8 cellular contexts compared by ENCODE assay signal in genomic region chr11:1308745-1309497, GRCh38. TPM values are rescaled to one million over a fixed set of nuclear protein-coding genes. Genes with fewer than 3 reads are reported as not detected.
DNase-seq lines count a peak whose midpoint lies in the region; ATAC-seq, FAIRE-seq and TF ChIP-seq lines count a peak whose summit lies in the region.

No MANE protein-coding gene starts in this region.

- peaks cover 50% of the 10 kb centered on the region for H4K20me1 ChIP-seq in astrocyte (ENCODE audit: insufficient read depth, low read length)

- peaks cover 23% of the 10 kb centered on the region for H3K36me3 Mint-ChIP-seq in CD8-positive, alpha-beta T cell
- no peaks in the 10 kb centered on the region for H3K36me3 Mint-ChIP-seq in astrocyte (ENCODE audit: low read depth, unreplicated experiment)

- no peak for TF ChIP-seq CTCF in CD8-positive, alpha-beta T cell (IDR thresholded peaks at IDR 0.05)
- no peak for TF ChIP-seq CTCF in astrocyte (IDR thresholded peaks at IDR 0.05; ENCODE audit: insufficient read depth, low read depth, low read length)
- TF ChIP-seq CTCF in kidney (IDR thresholded peaks at IDR 0.05; ENCODE audit: borderline replicate concordance, extremely low read depth, insufficient read depth) = no peak
- no peak for TF ChIP-seq CTCF in suprapubic skin (IDR thresholded peaks at IDR 0.05)

- H3K9me3 Mint-ChIP-seq in CD8-positive, alpha-beta T cell = peaks cover 7% of the 10 kb centered on the region
- H3K9me3 Mint-ChIP-seq in astrocyte (ENCODE audit: unreplicated experiment) = peaks cover 19% of the 10 kb centered on the region

- no peak for ATAC-seq in CD8-positive, alpha-beta T cell
- peak; percentile 3 for ATAC-seq in GM19468 (IDR thresholded peaks at IDR 0.05; ENCODE audit: extremely low read depth, unreplicated experiment)
- peak; percentile 2 for ATAC-seq in HG03521 (IDR thresholded peaks at IDR 0.05; ENCODE audit: unreplicated experiment)

- H3K36me3 ChIP-seq in CD8-positive, alpha-beta T cell (ENCODE audit: insufficient read depth, low read length) = no peaks in the 10 kb centered on the region
- H3K36me3 ChIP-seq in astrocyte (ENCODE audit: insufficient read depth, low read length) (no peaks in the 10 kb centered on the region), kidney (ENCODE audit: control insufficient read depth in 1 of 2, insufficient read depth in 2 of 2, low read length in 2 of 2) (peaks cover 0 to 3% of the 10 kb centered on the region in 2 donors), suprapubic skin (peaks cover 2% of the 10 kb centered on the region)

- H3K4me1 ChIP-seq in CD8-positive, alpha-beta T cell (ENCODE audit: insufficient read depth, low read length) = peaks cover 49% of the 10 kb centered on the region
- H3K4me1 ChIP-seq in astrocyte (ENCODE audit: insufficient read depth, low read length) = peaks cover 15% of the 10 kb centered on the region
- H3K4me1 ChIP-seq in kidney (ENCODE audit: control insufficient read depth in 1 of 2, insufficient read depth in 1 of 2, low read depth in 1 of 2, low read length in 2 of 2) = peaks cover 23 to 45% of the 10 kb centered on the region in 2 donors
- H3K4me1 ChIP-seq in suprapubic skin = peaks cover 56% of the 10 kb centered on the region

- no peak for FAIRE-seq in astrocyte (lab: Jason Lieb, UNC)
- no peak for FAIRE-seq in kidney (lab: Jason Lieb, UNC)
- FAIRE-seq in GM19239 (lab: Jason Lieb, UNC) = no peak

- H3K27me3 ChIP-seq in CD8-positive, alpha-beta T cell (ENCODE audit: insufficient read depth, low read length) = no peaks in the 10 kb centered on the region
- H3K27me3 ChIP-seq in astrocyte (ENCODE audit: insufficient read depth, low read length) = peaks cover 3% of the 10 kb centered on the region
- H3K27me3 ChIP-seq in suprapubic skin = no peaks in the 10 kb centered on the region

- H3K4me2 ChIP-seq in astrocyte (ENCODE audit: low read length) = peak overlapping the region; percentile 98

- H3K27me3 Mint-ChIP-seq in CD8-positive, alpha-beta T cell (ENCODE audit: low read depth) = no peaks in the 10 kb centered on the region
- no peaks in the 10 kb centered on the region for H3K27me3 Mint-ChIP-seq in astrocyte (ENCODE audit: low read depth, unreplicated experiment)

- TF ChIP-seq POLR2A in suprapubic skin (IDR thresholded peaks at IDR 0.05) = no peak

- H3K9ac ChIP-seq in astrocyte (ENCODE audit: low read length) (peak overlapping the region; percentile 90), kidney (ENCODE audit: low read length in 2 of 2) (peak overlapping the region; percentile 7 to 73)

- CTCF ChIA-PET in CD8-positive, alpha-beta T cell (lab: Charles Lee) = interaction anchor here (0.5 to 2.1 kb wide), 3 partner anchors 13 to 82 kb away, joined by 3 to 5 read pairs (median 4); no protein-coding TSS in a partner anchor

- POLR2A ChIA-PET in CD8-positive, alpha-beta T cell (lab: Charles Lee) = interaction anchor here (1.1 to 2.5 kb wide), 7 partner anchors 11 to 265 kb away, joined by 3 to 15 read pairs (median 4); partner anchors contain the start of gene BRSK2

- intact Hi-C loops in CD8-positive, alpha-beta T cell (cut with DNase I, micrococcal nuclease) = loop anchor here (1.0 to 5.0 kb wide), 4 partner anchors 27 to 263 kb away; partner anchors contain the start of genes BRSK2 (in 2 of the 2) and DUSP8 (in 1 of the 2)
- intact Hi-C loops in kidney (cut with DNase I) = no loop called here

- peak overlapping the region; percentile 86 for H2AFZ ChIP-seq in astrocyte (ENCODE audit: low read depth, low read length)

- H3K9me3 ChIP-seq in CD8-positive, alpha-beta T cell (ENCODE audit: low read length) = no peaks in the 10 kb centered on the region
- H3K9me3 ChIP-seq in astrocyte (ENCODE audit: insufficient read depth, low read depth, low read length) (peaks cover 6% of the 10 kb centered on the region), kidney (ENCODE audit: control insufficient read depth in 1 of 2, low read length in 2 of 2) (no peaks in the 10 kb centered on the region), suprapubic skin (no peaks in the 10 kb centered on the region)

- peaks cover 55% of the 10 kb centered on the region for H3K79me2 ChIP-seq in astrocyte (ENCODE audit: insufficient read depth, low read length)

- H3K27ac Mint-ChIP-seq in CD8-positive, alpha-beta T cell = peak overlapping the region; percentile 79
- no peak overlapping the region for H3K27ac Mint-ChIP-seq in astrocyte (ENCODE audit: unreplicated experiment)

- peak overlapping the region; percentile 86 for H3K27ac ChIP-seq in CD8-positive, alpha-beta T cell (ENCODE audit: low read depth, low read length)
- H3K27ac ChIP-seq in astrocyte (ENCODE audit: low read depth, low read length) (peak overlapping the region; percentile 66), kidney (ENCODE audit: low read depth in 2 of 2, low read length in 2 of 2) (peak overlapping the region; percentile 91 to 93), suprapubic skin (peak overlapping the region; percentile 98)

- peak overlapping the region; percentile 42 for H3K4me3 ChIP-seq in CD8-positive, alpha-beta T cell (ENCODE audit: low read depth, low read length)
- H3K4me3 ChIP-seq in astrocyte (ENCODE audit: insufficient read depth, low read depth, low read length) (peak overlapping the region; percentile 66), kidney (ENCODE audit: low read length in 2 of 2) (peak overlapping the region; percentile 59 to 63), suprapubic skin (peak overlapping the region; percentile 99)

- peak in 2 of 7 experiments; percentile 30 to 31 for DNase-seq in CD8-positive, alpha-beta T cell
- DNase-seq in astrocyte (ENCODE audit: low read depth) = no peak
- DNase-seq in kidney = peak; percentile 83
- peak; percentile 70 to 80 for DNase-seq in suprapubic skin (ENCODE audit: low spot score in 2 of 2)
- no peak for DNase-seq in cortex of kidney (lab: John Stamatoyannopoulos, UW)
- no peak for DNase-seq in GM19239 (ENCODE audit: insufficient read length, low spot score)

- WGBS in suprapubic skin = 0% methylated on average over 2 of the region's 58 CpGs

- H3K4me3 Mint-ChIP-seq in CD8-positive, alpha-beta T cell = peak overlapping the region; percentile 90
- peak overlapping the region; percentile 83 for H3K4me3 Mint-ChIP-seq in astrocyte (ENCODE audit: unreplicated experiment)

- peaks cover 54% of the 10 kb centered on the region for H3K4me1 Mint-ChIP-seq in CD8-positive, alpha-beta T cell (ENCODE audit: low read depth)
- peaks cover 6% of the 10 kb centered on the region for H3K4me1 Mint-ChIP-seq in astrocyte (ENCODE audit: low read depth, unreplicated experiment)

- no peak for TF ChIP-seq EP300 in suprapubic skin (IDR thresholded peaks at IDR 0.05)

RNA-seq across cellular contexts. Expression of gene TOLLIP, which starts 0.5 kb away (rescaled TPM):
- 10 to 100 TPM; 36.2 to 40.9 TPM for total RNA-seq in CD8-positive, alpha-beta T cell
- total RNA-seq in astrocyte (44.8 and 46.4 TPM in 2 replicates), kidney (65.5 TPM), suprapubic skin (100 to 1,000 TPM in 2 of 4 donors, 10 to 100 TPM in 2; 96.6 to 105 (median 100) TPM)
- polyA plus RNA-seq in kidney (ENCODE audit: insufficient read depth, low read depth, low replicate concordance) = 88.0 TPM

Comparison
In these comparisons a context has a peak if more than half of its experiments do, and no peak if none do; other contexts are left out.
1. DNase-seq: peak in kidney (single experiment) and suprapubic skin (2 of 2); none in astrocyte (single experiment), cortex of kidney (single experiment) and GM19239 (single experiment).
2. H3K4me3 ChIP-seq: peak in every context shown above with its lines; median percentile 99 in suprapubic skin; 66 in astrocyte; 61 in kidney; 42 in CD8-positive, alpha-beta T cell.
3. Peak in every context shown above with its lines, with median percentiles within 50 percentile points of each other: H3K27ac ChIP-seq.